In genomic region chr5:125660231-125660895, GRCh38 we compare ENCODE assay signal across 27 cellular contexts.
A peak's percentile ranks its signal among the peaks of the same experiment; 100 is the strongest.
DNase-seq lines count a peak whose midpoint lies in the region; ATAC-seq, FAIRE-seq and TF ChIP-seq lines count a peak whose summit lies in the region.
"Had no signal": no experiment of that assay in that cellular context is flagged by ENCODE, and none has a peak within 500 bp of the region (broad histone marks: within the 10 kb centered on the region; RNA-seq: fewer than 3 reads in every experiment).

No MANE protein-coding gene starts in this region.

- H2AFZ ChIP-seq in H1 (ENCODE audit: low read length): no peak overlapping the region

- DNase-seq in RWPE2 (ENCODE audit: low spot score) (no peak), H1 (ENCODE audit: low read depth in 1 of 2, low spot score in 2 of 2) (no peak), left kidney (ENCODE audit: low read depth, low spot score) (peak; percentile 4), type B pancreatic cell (ENCODE audit: extremely low spot score, unreplicated experiment) (no peak), NCI-H446 treated with DMSO at 0.1 percent for 48 hours (lab: John Stamatoyannopoulos, UW) (no peak), upper lobe of left lung (no peak), HuH-7 (ENCODE audit: low spot score) (no peak)
- no peak for DNase-seq in stimulated activated CD4-positive, alpha-beta T cell treated with anti-CD3 and anti-CD28 coated beads, Interleukin-4, amount 100 ng/mL, for 1 hour
- DNase-seq: activated gamma-delta T cell; C1 segment of cervical spinal cord; cortex of kidney; DND-41; heart right ventricle; HFFc6; left lung; mucosa of descending colon; NCI-H524; nephron progenitor cell; NK-92 treated with Interleukin-12 subunit alpha and Interleukin-12 subunit beta, amount 100 ng/mL, for 24 hours; posterior cingulate gyrus; stimulated activated naive CD8-positive, alpha-beta T cell treated with anti-CD3 and anti-CD28 coated beads, Interleukin-15, amount 100 ng/mL, for 72 hours; T-cell; tibial artery had no signal

- no peak overlapping the region; the same call in 1 of the 2 replicates for H2BK5ac ChIP-seq in H1 (ENCODE audit: low read depth, low read length)

- H2BK15ac ChIP-seq in H1 (ENCODE audit: low read length): no peak overlapping the region

- no peaks in the 10 kb centered on the region for H3K27me3 ChIP-seq in RWPE2 (ENCODE audit: insufficient read depth, poor library complexity, severe bottlenecking)
- peaks cover 0 to 1% (median 0%) of the 10 kb centered on the region in 4 experiments; a peak in 1 of 7 replicates for H3K27me3 ChIP-seq in H1 (replicated peaks in 1 of 4; ENCODE audit: control insufficient read depth in 3 of 4, extremely low read depth in 1 of 4, insufficient read depth in 3 of 4, low read length in 3 of 4)
- H3K27me3 ChIP-seq in upper lobe of left lung: no peaks in the 10 kb centered on the region
- H3K27me3 ChIP-seq: heart right ventricle, left lung, SJSA1, tibial artery had no signal

- peak; percentile 8 to 25; a peak in 1 of 4 replicates for TF ChIP-seq RAD21 in H1 (IDR thresholded peaks at IDR 0.05 in 1 of 2, conservative IDR thresholded peaks at IDR 0.05 in 1 of 2; ENCODE audit: low read depth in 2 of 2, low read length in 2 of 2)

- H3K56ac ChIP-seq in H1 (replicated peaks; ENCODE audit: insufficient read length, low read depth, low read length): no peak overlapping the region

- POLR2A ChIA-PET in H1 (lab: Charles Lee; ENCODE audit: partially characterized antibody): no interaction called here

- TF ChIP-seq POLR2A in H1 (IDR thresholded peaks at IDR 0.05; ENCODE audit: control extremely low read depth in 1 of 2, low read depth in 2 of 2, low read length in 2 of 2) (no peak), upper lobe of left lung (IDR thresholded peaks at IDR 0.05) (no peak)

- 65% methylated on average over 1 of the region's 1 CpG; no CpG with 5 or more reads in 1 of the 2 experiments for WGBS in H1 (ENCODE audit: extremely low coverage in 1 of 2, insufficient coverage in 1 of 2, insufficient read length in 1 of 2, insufficient replicate concordance in 2 of 2, low coverage in 1 of 2, low lambda C conversion rate in 2 of 2, missing lambda C conversion rate in 1 of 2), 2 experiments
- WGBS in upper lobe of left lung, 2 donors: 100% methylated on average over 1 of the region's 1 CpG

- H3K36me3 ChIP-seq in RWPE2 (ENCODE audit: low read depth) (no peaks in the 10 kb centered on the region), H1 (ENCODE audit: control insufficient read depth in 2 of 4, insufficient read depth in 4 of 4, low read length in 3 of 4) (no peaks in the 10 kb centered on the region), upper lobe of left lung (no peaks in the 10 kb centered on the region)
- H3K36me3 ChIP-seq: heart right ventricle, left lung, SJSA1, tibial artery had no signal

- H3K27ac Mint-ChIP-seq in type B pancreatic cell: no peak overlapping the region
- H3K27ac Mint-ChIP-seq: HFFc6; stimulated activated naive CD8-positive, alpha-beta T cell treated with anti-CD3 and anti-CD28 coated beads, Interleukin-15, amount 100 ng/mL, for 72 hours; T-cell had no signal

- no peak overlapping the region for H4K91ac ChIP-seq in H1 (replicated peaks; ENCODE audit: insufficient read length, low read length)

- no peaks in the 10 kb centered on the region for H3K4me1 ChIP-seq in RWPE2 (ENCODE audit: insufficient read depth, poor library complexity, severe bottlenecking)
- peaks cover 0 to 8% (median 5%) of the 10 kb centered on the region in 4 experiments; a peak in 2 of 7 replicates for H3K4me1 ChIP-seq in H1 (replicated peaks in 1 of 4; ENCODE audit: control insufficient read depth in 3 of 4, insufficient read depth in 4 of 4, low read length in 3 of 4)
- no peaks in the 10 kb centered on the region for H3K4me1 ChIP-seq in upper lobe of left lung
- H3K4me1 ChIP-seq: left lung, SJSA1 had no signal

- no peak overlapping the region for H3K4ac ChIP-seq in H1 (replicated peaks; ENCODE audit: insufficient read length, low read depth, low read length)

- peaks cover 6% of the 10 kb centered on the region for H3K36me3 Mint-ChIP-seq in type B pancreatic cell
- H3K36me3 Mint-ChIP-seq: T-cell had no signal

- no peak overlapping the region for H2BK120ac ChIP-seq in H1 (replicated peaks; ENCODE audit: low read depth, low read length)

- H3K23ac ChIP-seq in H1 (ENCODE audit: insufficient read length): no peak overlapping the region

- H3K27me3 Mint-ChIP-seq in type B pancreatic cell: no peaks in the 10 kb centered on the region
- H3K27me3 Mint-ChIP-seq: stimulated activated naive CD8-positive, alpha-beta T cell treated with anti-CD3 and anti-CD28 coated beads, Interleukin-15, amount 100 ng/mL, for 72 hours; T-cell had no signal

- H3K27ac ChIP-seq in RWPE2 (ENCODE audit: poor library complexity, severe bottlenecking) (no peak overlapping the region), H1 (ENCODE audit: low read depth, low read length) (no peak overlapping the region), upper lobe of left lung (no peak overlapping the region)
- H3K27ac ChIP-seq: heart right ventricle, left lung, SJSA1, tibial artery had no signal

- peaks cover 31% of the 10 kb centered on the region for H3K4me1 Mint-ChIP-seq in type B pancreatic cell (ENCODE audit: unreplicated experiment)
- H3K4me1 Mint-ChIP-seq: stimulated activated naive CD8-positive, alpha-beta T cell treated with anti-CD3 and anti-CD28 coated beads, Interleukin-15, amount 100 ng/mL, for 72 hours; T-cell had no signal

- H4K5ac ChIP-seq in H1 (ENCODE audit: insufficient read length, low read depth, low read length): no peak overlapping the region

- no peak overlapping the region for H3K18ac ChIP-seq in H1 (ENCODE audit: extremely low read depth, low read length)

- no peak overlapping the region for H3K14ac ChIP-seq in H1 (ENCODE audit: insufficient read length)

- no peaks in the 10 kb centered on the region for H3K79me2 ChIP-seq in H1 (ENCODE audit: control insufficient read depth in 1 of 2, insufficient read depth in 2 of 2, low read length in 2 of 2)

- TF ChIP-seq EP300 in H1 (IDR thresholded peaks at IDR 0.05; ENCODE audit: borderline replicate concordance in 1 of 2, low read depth in 2 of 2, low read length in 2 of 2): no peak
- TF ChIP-seq EP300 in upper lobe of left lung (IDR thresholded peaks at IDR 0.05): no peak

- no peak overlapping the region for H2BK20ac ChIP-seq in H1 (ENCODE audit: low read length)

- H4K20me1 ChIP-seq in H1 (replicated peaks in 1 of 2; ENCODE audit: control insufficient read depth in 1 of 2, insufficient read depth in 2 of 2, low read length in 2 of 2): no peaks in the 10 kb centered on the region

- CTCF ChIA-PET in H1 (lab: Charles Lee; ENCODE audit: partially characterized antibody): interaction anchor here (0.6 kb wide), 1 partner anchor 531 kb away, joined by 3 read pairs; no protein-coding TSS in a partner anchor

- H3K9me3 Mint-ChIP-seq in type B pancreatic cell: peaks cover 19% of the 10 kb centered on the region

- H2BK12ac ChIP-seq in H1 (ENCODE audit: low read depth, low read length): peak overlapping the region; percentile 9; the same call in 1 of the 2 replicates

- no peaks in the 10 kb centered on the region for H3K79me1 ChIP-seq in H1 (ENCODE audit: low read depth, low read length)

- no peak for FAIRE-seq in H1 (lab: Jason Lieb, UNC)
- FAIRE-seq: GM12878, HTR-8/SVneo, TTC549 had no signal

- H4K8ac ChIP-seq in H1 (ENCODE audit: extremely low read depth, insufficient read depth, low read length): no peak overlapping the region

- ATAC-seq in RWPE2 (ENCODE audit: low read depth) (no peak), upper lobe of left lung (ENCODE audit: low FRiP score in 2 of 2) (no peak)
- ATAC-seq: GM12878; left lung; mucosa of descending colon; stimulated activated naive CD8-positive, alpha-beta T cell treated with anti-CD3 and anti-CD28 coated beads, Interleukin-15, amount 100 ng/mL, for 72 hours; T-cell had no signal

- no peaks in the 10 kb centered on the region for H3K9me3 ChIP-seq in RWPE2 (ENCODE audit: severe bottlenecking)
- peaks cover 0 to 5% of the 10 kb centered on the region in 2 experiments; a peak in 1 of 4 replicates for H3K9me3 ChIP-seq in H1 (ENCODE audit: insufficient read depth in 2 of 2, low read depth in 1 of 2, low read length in 1 of 2)
- peaks cover 0 to 4% (median 0%) of the 10 kb centered on the region in 4 donors for H3K9me3 ChIP-seq in upper lobe of left lung
- H3K9me3 ChIP-seq: mucosa of descending colon, SJSA1, tibial artery had no signal

- peak overlapping the region; percentile 11 to 13; a peak in 2 of 4 replicates for H3K4me2 ChIP-seq in H1 (ENCODE audit: insufficient read depth in 1 of 2, low read depth in 2 of 2, low read length in 2 of 2)

- TF ChIP-seq CTCF in RWPE2 (IDR thresholded peaks at IDR 0.05; ENCODE audit: poor library complexity, severe bottlenecking) (peak; percentile 6), H1 (IDR thresholded peaks at IDR 0.05; ENCODE audit: control extremely low read depth in 1 of 3, insufficient read depth in 1 of 3, low read depth in 1 of 3, low read length in 3 of 3) (no peak), type B pancreatic cell (conservative IDR thresholded peaks at IDR 0.05) (no peak), upper lobe of left lung (IDR thresholded peaks at IDR 0.05) (no peak)

- peak overlapping the region; percentile 15 for H3K4me3 Mint-ChIP-seq in type B pancreatic cell
- H3K4me3 Mint-ChIP-seq: HFFc6; nephron progenitor cell; stimulated activated naive CD8-positive, alpha-beta T cell treated with anti-CD3 and anti-CD28 coated beads, Interleukin-15, amount 100 ng/mL, for 72 hours; T-cell had no signal

- no peaks in the 10 kb centered on the region for H3K23me2 ChIP-seq in H1 (ENCODE audit: low read depth, low read length)

- no peak overlapping the region for H2AK5ac ChIP-seq in H1 (ENCODE audit: low read depth, low read length)

- no peak overlapping the region for H3K9ac ChIP-seq in H1 (replicated peaks in 1 of 4; ENCODE audit: extremely low read depth in 1 of 4, low read depth in 3 of 4, low read length in 3 of 4)

- no peak overlapping the region for H3K4me3 ChIP-seq in RWPE2 (ENCODE audit: severe bottlenecking)
- H3K4me3 ChIP-seq in H1 (ENCODE audit: extremely low read depth in 1 of 4, insufficient read depth in 2 of 4, low read depth in 3 of 4, low read length in 4 of 4): no peak overlapping the region
- no peak overlapping the region for H3K4me3 ChIP-seq in upper lobe of left lung
- H3K4me3 ChIP-seq: GM12878, heart right ventricle, left lung, mucosa of descending colon, SJSA1, tibial artery had no signal

TF ChIP-seq in H1, 55 proteins besides CTCF, POLR2A, EP300 and RAD21 (continues in another document):
- TF ChIP-seq EGR1 (IDR thresholded peaks at IDR 0.05; ENCODE audit: borderline replicate concordance, low read depth, low read length) (no peak), MAFK (IDR thresholded peaks at IDR 0.05; ENCODE audit: low read depth, low read length) (no peak), SP1 (IDR thresholded peaks at IDR 0.05; ENCODE audit: low read depth, low read length) (no peak), TBP (IDR thresholded peaks at IDR 0.05; ENCODE audit: low read depth, low read length) (no peak), YY1 (IDR thresholded peaks at IDR 0.05; ENCODE audit: low read depth, low read length) (no peak), HDAC6 (IDR thresholded peaks at IDR 0.05; ENCODE audit: low read depth, low read length) (no peak), SP4 (IDR thresholded peaks at IDR 0.05; ENCODE audit: low read length) (no peak), SUZ12 (IDR thresholded peaks at IDR 0.05; ENCODE audit: low read length) (no peak)
